10 cellular contexts compared by ENCODE assay signal in genomic region chr4:73707918-73708577, GRCh38. TPM values are rescaled to one million over a fixed set of nuclear protein-coding genes. Genes with fewer than 3 reads are reported as not detected.
A peak's percentile ranks its signal among the peaks of the same experiment; 100 is the strongest.
DNase-seq lines count a peak whose midpoint lies in the region; ATAC-seq, FAIRE-seq and TF ChIP-seq lines count a peak whose summit lies in the region.
"Had no signal": no experiment of that assay in that cellular context is flagged by ENCODE, and none has a peak within 500 bp of the region (broad histone marks: within the 10 kb centered on the region; RNA-seq: fewer than 3 reads in every experiment).

No MANE protein-coding gene starts in this region.

- H4K20me1 ChIP-seq in HepG2 (ENCODE audit: insufficient read depth, low read length): no peaks in the 10 kb centered on the region

- 59% methylated on average over 7 of the region's 7 CpGs for WGBS in liver
- 12% methylated on average over 7 of the region's 7 CpGs for WGBS in HepG2 (ENCODE audit: low lambda C conversion rate)

- H3K9me3 ChIP-seq in liver (ENCODE audit: control insufficient read depth in 4 of 4, low read length in 3 of 4) (no peaks in the 10 kb centered on the region), HepG2 (ENCODE audit: low read length) (no peaks in the 10 kb centered on the region)
- H3K9me3 ChIP-seq: Caco-2 had no signal

- H2AFZ ChIP-seq in HepG2 (ENCODE audit: low read length): no peak overlapping the region

- H3K27me3 Mint-ChIP-seq in T-helper 2 cell treated with Interferon-gamma antibody and Interleukin-4, amounts not matched to agents 5 μg/mL and 100 μg/mL, for 36 hours (ENCODE audit: low read depth): no peaks in the 10 kb centered on the region

- H3K9ac ChIP-seq in liver (ENCODE audit: low read depth in 1 of 2, low read length in 2 of 2) (no peak overlapping the region), HepG2 (ENCODE audit: insufficient read depth, low read depth, low read length) (no peak overlapping the region)

- no TSS peak for BruUV-seq in HepG2 (replicated peaks; lab: Mats Ljungman, UMichigan)

- no peaks in the 10 kb centered on the region for H3K79me2 ChIP-seq in HepG2 (ENCODE audit: insufficient read depth, low read length)

- no peak for DNase-seq in HepG2 (ENCODE audit: low spot score)
- no peak for DNase-seq in T-helper 2 cell treated with Interferon-gamma antibody and Interleukin-4, amounts not matched to agents 5 μg/mL and 100 μg/mL, for 36 hours (ENCODE audit: low spot score)
- peak; percentile 50 for DNase-seq in left ventricle myocardium superior
- no peak for DNase-seq in stimulated activated naive CD4-positive, alpha-beta T cell treated with Interleukin-2 at 50 U/mL for 16 hours (lab: John Stamatoyannopoulos, UW)
- no peak for DNase-seq in NCI-H1092 (lab: John Stamatoyannopoulos, UW)
- DNase-seq: Caco-2, NCI-H1048 had no signal

- TF ChIP-seq POLR2A in HepG2 (IDR thresholded peaks at IDR 0.05; ENCODE audit: insufficient read depth in 1 of 2, low read depth in 2 of 2, low read length in 2 of 2): no peak

- H3K27ac ChIP-seq in liver (ENCODE audit: low read depth in 1 of 2, low read length in 2 of 2) (no peak overlapping the region), HepG2 (ENCODE audit: extremely low read length, insufficient read depth, low read length) (no peak overlapping the region)

- no peak for TF ChIP-seq RAD21 in liver (IDR thresholded peaks at IDR 0.05)
- TF ChIP-seq RAD21 in HepG2 (CRISPR knock-in tag; IDR thresholded peaks at IDR 0.05): no peak

- CTCF ChIA-PET in HepG2 (lab: Yijun Ruan, JAX; ENCODE audit: low intra/inter-chr PET ratio, low total read pairs): no interaction called here

- H3K4me3 Mint-ChIP-seq in T-helper 2 cell treated with Interferon-gamma antibody and Interleukin-4, amounts not matched to agents 5 μg/mL and 100 μg/mL, for 36 hours: peak overlapping the region; percentile 36

- H3K4me1 ChIP-seq in liver (ENCODE audit: control insufficient read depth in 4 of 4, insufficient read depth in 4 of 4, low read length in 3 of 4) (peaks cover 0 to 4% (median 0%) of the 10 kb centered on the region in 4 donors), HepG2 (ENCODE audit: insufficient read depth, low read length) (no peaks in the 10 kb centered on the region)
- H3K4me1 ChIP-seq: Caco-2 had no signal

- H3K9me3 Mint-ChIP-seq in T-helper 2 cell treated with Interferon-gamma antibody and Interleukin-4, amounts not matched to agents 5 μg/mL and 100 μg/mL, for 36 hours: no peaks in the 10 kb centered on the region

- H3K4me3 ChIP-seq in liver (ENCODE audit: low read depth in 1 of 3, low read length in 3 of 3) (no peak overlapping the region), HepG2 (replicated peaks in 1 of 3; ENCODE audit: insufficient read depth in 1 of 3, low read depth in 2 of 3, low read length in 3 of 3) (no peak overlapping the region)

- POLR2A ChIA-PET in HepG2 (lab: Yijun Ruan, JAX): no interaction called here

- no peak for ATAC-seq in HepG2
- peak; percentile 66 for ATAC-seq in left ventricle myocardium superior
- ATAC-seq in HG03095 (IDR thresholded peaks at IDR 0.05; ENCODE audit: unreplicated experiment): no peak
- no peak for ATAC-seq in GM18517 (IDR thresholded peaks at IDR 0.05; ENCODE audit: unreplicated experiment)

- in situ Hi-C loops in HepG2 (cut with HindIII; ENCODE audit: extremely low pct_ligation_motif_present, low pct_unique_long_range_greater_than_20kb): no loop called here

- H3K36me3 ChIP-seq in liver (ENCODE audit: control insufficient read depth in 4 of 4, insufficient read depth in 3 of 4, low read depth in 1 of 4, low read length in 3 of 4): no peaks in the 10 kb centered on the region
- H3K36me3 ChIP-seq in HepG2 (replicated peaks in 1 of 2; ENCODE audit: control insufficient read depth in 1 of 2, insufficient read depth in 2 of 2, low read length in 2 of 2): no peaks in the 10 kb centered on the region

- TF ChIP-seq CTCF in liver (IDR thresholded peaks at IDR 0.05; ENCODE audit: low read depth, low read length, missing input control) (no peak), HepG2 (CRISPR knock-in tag; IDR thresholded peaks at IDR 0.05) (no peak)

- peak overlapping the region; percentile 56 for H3K27ac Mint-ChIP-seq in T-helper 2 cell treated with Interferon-gamma antibody and Interleukin-4, amounts not matched to agents 5 μg/mL and 100 μg/mL, for 36 hours

- no peak for TF ChIP-seq EP300 in HepG2 (IDR thresholded peaks at IDR 0.05; ENCODE audit: low read depth in 2 of 2, low read length in 2 of 2)
- no peak for TF ChIP-seq EP300 in HepG2 (CRISPR knock-in tag; IDR thresholded peaks at IDR 0.05; ENCODE audit: borderline replicate concordance)

- H3K4me2 ChIP-seq in HepG2 (ENCODE audit: low read depth, low read length): no peak overlapping the region

- peaks cover 25% of the 10 kb centered on the region for H3K4me1 Mint-ChIP-seq in T-helper 2 cell treated with Interferon-gamma antibody and Interleukin-4, amounts not matched to agents 5 μg/mL and 100 μg/mL, for 36 hours (ENCODE audit: low read depth)

- H3K27me3 ChIP-seq in liver (ENCODE audit: control insufficient read depth in 4 of 4, insufficient read depth in 4 of 4, low read length in 3 of 4): no peaks in the 10 kb centered on the region
- H3K27me3 ChIP-seq in HepG2 (ENCODE audit: control insufficient read depth in 1 of 2, insufficient read depth in 2 of 2, low read length in 2 of 2): peaks cover 0 to 7% of the 10 kb centered on the region in 2 experiments; a peak in 3 of 5 replicates

- no peak for FAIRE-seq in HepG2 (lab: Jason Lieb, UNC)

- intact Hi-C loops in HepG2 (cut with micrococcal nuclease; ENCODE audit: unreplicated experiment) (no loop called here), left ventricle myocardium superior (cut with micrococcal nuclease) (no loop called here)

- H3K36me3 Mint-ChIP-seq in T-helper 2 cell treated with Interferon-gamma antibody and Interleukin-4, amounts not matched to agents 5 μg/mL and 100 μg/mL, for 36 hours (ENCODE audit: low read depth): no peaks in the 10 kb centered on the region

TF ChIP-seq in liver, 16 proteins besides CTCF, POLR2A, EP300 and RAD21:
- TF ChIP-seq JUND (IDR thresholded peaks at IDR 0.05): peak; percentile 24
- TF ChIP-seq NR2F2 (IDR thresholded peaks at IDR 0.05): no peak
- no peak for TF ChIP-seq FOXA2 (IDR thresholded peaks at IDR 0.05)

TF ChIP-seq in HepG2, 621 proteins besides CTCF, POLR2A, EP300 and RAD21 (continues in another document):
- TF ChIP-seq SOX13 (IDR thresholded peaks at IDR 0.05) (no peak), SOX13 (CRISPR knock-in tag; conservative IDR thresholded peaks at IDR 0.05 in 1 of 2, IDR thresholded peaks at IDR 0.05 in 1 of 2) (no peak), ZMYM4 (CRISPR knock-in tag; IDR thresholded peaks at IDR 0.05) (no peak), ZNF607 (CRISPR knock-in tag; IDR thresholded peaks at IDR 0.05; ENCODE audit: borderline replicate concordance) (no peak), KLF11 (CRISPR knock-in tag; IDR thresholded peaks at IDR 0.05) (no peak), RXRA (CRISPR knock-in tag; IDR thresholded peaks at IDR 0.05) (no peak), MTF1 (CRISPR knock-in tag; IDR thresholded peaks at IDR 0.05) (no peak), ZNF18 (CRISPR knock-in tag; IDR thresholded peaks at IDR 0.05; ENCODE audit: insufficient replicate concordance) (no peak)

RNA-seq across cellular contexts. Expression of gene CXCL8, which starts 32.3 kb away (rescaled TPM):
- 1 to 10 TPM; 1.5 to 3.8 TPM for total RNA-seq in liver
- under 1 TPM; 0.33 to 0.65 TPM for polyA plus RNA-seq in liver
- 4.9 and 7.8 TPM in 2 replicates for total RNA-seq in HepG2 (2016; rRNA removed; fragmentation: Illumina TruSeq; extraction: Trizol)
- 6.3 TPM in 2 replicates for total RNA-seq in HepG2 (2016; cell fraction: cytosol; rRNA removed; fragmentation: Illumina TruSeq; extraction: Trizol; ENCODE audit: low read depth)
- 4.5 and 8.5 TPM in 2 replicates for total RNA-seq in HepG2 (2016; cell fraction: insoluble cytoplasmic fraction; rRNA removed; fragmentation: Illumina TruSeq; extraction: Trizol)
- 8.4 and 12.9 TPM in 2 replicates for total RNA-seq in HepG2 (2016; cell fraction: membrane; rRNA removed; fragmentation: Illumina TruSeq; extraction: Trizol)
- total RNA-seq in HepG2 (2016; cell fraction: nucleus; rRNA removed; fragmentation: Illumina TruSeq; extraction: Trizol): 10.4 and 13.0 TPM in 2 replicates
- 1.2 and 1.8 TPM in 2 replicates for polyA plus RNA-seq in HepG2 (2011; rRNA removed)
- polyA plus RNA-seq in HepG2 (2011; cell fraction: cytosol; rRNA removed): 0.40 and 0.65 TPM in 2 replicates
- 0.24 and 0.33 TPM in 2 replicates for polyA plus RNA-seq in HepG2 (2011; cell fraction: nucleus; rRNA removed)
- 0.21 and 0.87 TPM in 2 replicates for polyA plus RNA-seq in HepG2 (2012)
- 2.0 and 2.3 TPM in 2 replicates for polyA plus RNA-seq in HepG2 (2016; cell fraction: cytosol; fragmentation: Illumina TruSeq; extraction: Trizol; ENCODE audit: low read depth)
- polyA plus RNA-seq in HepG2 (2016; cell fraction: insoluble cytoplasmic fraction; fragmentation: Illumina TruSeq; extraction: Trizol; ENCODE audit: low read depth): 3.1 TPM in 2 replicates
- 2.6 and 3.7 TPM in 2 replicates for polyA plus RNA-seq in HepG2 (2016; cell fraction: membrane; fragmentation: Illumina TruSeq; extraction: Trizol; ENCODE audit: low read depth)
- 12.4 and 13.0 TPM in 2 replicates for polyA plus RNA-seq in HepG2 (2016; cell fraction: nucleus; fragmentation: Illumina TruSeq; extraction: Trizol; ENCODE audit: insufficient read depth, low read depth)
- polyA minus RNA-seq in HepG2 (2011; rRNA and poly(A)+ RNA removed; ENCODE audit: low replicate concordance): 0.60 and 2.4 TPM in 2 replicates
- 0.62 and 1.3 TPM in 2 replicates for polyA minus RNA-seq in HepG2 (2011; cell fraction: cytosol; rRNA and poly(A)+ RNA removed)
- polyA minus RNA-seq in HepG2 (2011; cell fraction: nucleus; rRNA and poly(A)+ RNA removed): 1.2 and 1.9 TPM in 2 replicates
- 1.2 TPM for total RNA-seq in left ventricle myocardium superior
